In genomic region chr11:66222358-66223149, GRCh38 we compare ENCODE assay signal across 1 cellular context.
TF ChIP-seq lines count a peak whose summit lies in the region.

No MANE protein-coding gene starts in this region.

TF ChIP-seq in HepG2, 621 proteins besides CTCF, POLR2A, EP300 and RAD21 (continued from another document and continues in another):
- TF ChIP-seq ZBTB14 (CRISPR knock-in tag; IDR thresholded peaks at IDR 0.05) (no peak), RBM39 (IDR thresholded peaks at IDR 0.05; ENCODE audit: low read depth, low read length, poor library complexity, severe bottlenecking) (no peak), FOXJ3 (CRISPR knock-in tag; IDR thresholded peaks at IDR 0.05; ENCODE audit: borderline replicate concordance) (no peak), FOXK1 (CRISPR knock-in tag; IDR thresholded peaks at IDR 0.05; ENCODE audit: borderline replicate concordance, low read depth) (peak; percentile 57; the same call in 1 of the 2 replicates), SMYD3 (CRISPR knock-in tag; IDR thresholded peaks at IDR 0.05) (no peak), ZC3H4 (CRISPR knock-in tag; IDR thresholded peaks at IDR 0.05; ENCODE audit: borderline replicate concordance) (no peak), SYNCRIP (IDR thresholded peaks at IDR 0.05; ENCODE audit: insufficient read depth, low read depth, low read length) (no peak), ZNF256 (CRISPR knock-in tag; conservative IDR thresholded peaks at IDR 0.05) (0 out of 2 replicates have a peak, but pooled peaks have one; percentile 35), TP53 (CRISPR knock-in tag; conservative IDR thresholded peaks at IDR 0.05) (no peak), TAF15 (IDR thresholded peaks at IDR 0.05; ENCODE audit: low read depth, low read length, poor library complexity, severe bottlenecking) (no peak), IRX3 (CRISPR knock-in tag; IDR thresholded peaks at IDR 0.05; ENCODE audit: borderline replicate concordance, low read depth) (no peak), ZNF850 (CRISPR knock-in tag; conservative IDR thresholded peaks at IDR 0.05) (no peak), ZNF891 (CRISPR knock-in tag; IDR thresholded peaks at IDR 0.05) (no peak), NFRKB (IDR thresholded peaks at IDR 0.05) (no peak), IKZF4 (CRISPR knock-in tag; IDR thresholded peaks at IDR 0.05; ENCODE audit: borderline replicate concordance, low read depth, not compliant biosample characterization) (no peak), TMF1 (CRISPR knock-in tag; IDR thresholded peaks at IDR 0.05; ENCODE audit: low read depth) (no peak), NPAS2 (CRISPR knock-in tag; IDR thresholded peaks at IDR 0.05; ENCODE audit: borderline replicate concordance) (no peak), ZNF710 (CRISPR knock-in tag; IDR thresholded peaks at IDR 0.05; ENCODE audit: borderline replicate concordance) (no peak), ZNF598 (CRISPR knock-in tag; IDR thresholded peaks at IDR 0.05; ENCODE audit: borderline replicate concordance) (0 out of 2 replicates have a peak, but pooled peaks have one; percentile 38), SUZ12 (IDR thresholded peaks at IDR 0.05; ENCODE audit: low read depth, low read length) (no peak), MIER3 (CRISPR knock-in tag; IDR thresholded peaks at IDR 0.05; ENCODE audit: borderline replicate concordance) (0 out of 2 replicates have a peak, but pooled peaks have one; percentile 50), JDP2 (CRISPR knock-in tag; IDR thresholded peaks at IDR 0.05; ENCODE audit: borderline replicate concordance) (no peak), SCMH1 (CRISPR knock-in tag; IDR thresholded peaks at IDR 0.05; ENCODE audit: borderline replicate concordance) (no peak), ATM (IDR thresholded peaks at IDR 0.05; ENCODE audit: borderline replicate concordance) (no peak), THAP11 (CRISPR knock-in tag; IDR thresholded peaks at IDR 0.05) (peak; percentile 81), ZSCAN25 (CRISPR knock-in tag; IDR thresholded peaks at IDR 0.05) (peak; percentile 73; the same call in 1 of the 2 replicates), ZKSCAN5 (CRISPR knock-in tag; IDR thresholded peaks at IDR 0.05) (no peak), RFX3 (CRISPR knock-in tag; IDR thresholded peaks at IDR 0.05) (no peak), ZNF678 (CRISPR knock-in tag; IDR thresholded peaks at IDR 0.05) (no peak), SNAPC4 (CRISPR knock-in tag; IDR thresholded peaks at IDR 0.05) (no peak), ZNF703 (CRISPR knock-in tag; IDR thresholded peaks at IDR 0.05; ENCODE audit: borderline replicate concordance) (no peak), NFE2L2 (IDR thresholded peaks at IDR 0.05; ENCODE audit: low read length) (no peak), NKX3-1 (CRISPR knock-in tag; IDR thresholded peaks at IDR 0.05) (no peak), CEBPZ (IDR thresholded peaks at IDR 0.05; ENCODE audit: low read length) (no peak), REL (CRISPR knock-in tag; conservative IDR thresholded peaks at IDR 0.05) (no peak), KMT2A (CRISPR knock-in tag; IDR thresholded peaks at IDR 0.05) (peak; percentile 58; the same call in 1 of the 2 replicates), CSRNP1 (CRISPR knock-in tag; IDR thresholded peaks at IDR 0.05) (no peak), PRDM15 (CRISPR knock-in tag; IDR thresholded peaks at IDR 0.05) (no peak), BRCA1 (CRISPR knock-in tag; IDR thresholded peaks at IDR 0.05) (no peak), ZNF740 (CRISPR knock-in tag; IDR thresholded peaks at IDR 0.05) (no peak), ZNF251 (CRISPR knock-in tag; IDR thresholded peaks at IDR 0.05) (no peak), ZNF513 (CRISPR knock-in tag; conservative IDR thresholded peaks at IDR 0.05) (no peak), ZNF747 (CRISPR knock-in tag; IDR thresholded peaks at IDR 0.05; ENCODE audit: borderline replicate concordance) (peak; percentile 24; the same call in 1 of the 2 replicates), PREB (CRISPR knock-in tag; IDR thresholded peaks at IDR 0.05) (no peak), PLRG1 (conservative IDR thresholded peaks at IDR 0.05) (no peak)
